Comparison of ENCODE assay signal across 16 cellular contexts in the genomic region with DNA sequence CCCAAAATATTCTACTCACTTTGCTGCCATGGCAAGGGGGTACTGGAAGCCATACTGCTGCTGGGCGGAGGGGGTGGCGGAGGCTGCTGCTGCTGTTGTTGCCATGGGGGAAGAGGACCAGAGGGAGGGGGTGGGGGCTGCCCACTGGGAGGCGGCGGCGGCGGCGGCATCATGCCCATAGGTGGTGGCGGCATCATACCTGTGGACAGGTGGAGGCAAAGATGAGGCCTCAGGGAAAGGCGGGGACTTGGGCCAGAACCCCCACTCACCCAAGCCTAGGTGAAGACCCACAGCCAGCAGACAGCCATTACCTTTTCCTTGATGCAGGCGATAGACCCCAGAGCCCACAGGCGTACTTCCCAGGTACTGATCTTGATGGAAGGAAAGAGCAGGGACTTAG. TPM values are rescaled to one million over a fixed set of nuclear protein-coding genes. Genes with fewer than 3 reads are reported as not detected.
DNase-seq lines count a peak whose midpoint lies in the region; ATAC-seq and TF ChIP-seq lines count a peak whose summit lies in the region.
"Had no signal": no experiment of that assay in that cellular context is flagged by ENCODE, and none has a peak within 500 bp of the region (broad histone marks: within the 10 kb centered on the region; RNA-seq: fewer than 3 reads in every experiment).

No MANE protein-coding gene starts in this region.

- no peak for TF ChIP-seq EP300 in esophagus muscularis mucosa (IDR thresholded peaks at IDR 0.05)

- no peaks in the 10 kb centered on the region for H3K9me3 Mint-ChIP-seq in activated CD8-positive, alpha-beta memory T cell treated with anti-CD3 and anti-CD28 coated beads, Interleukin-2, amount 10 ng/mL, durations not matched to agents 7 days and 5 days (ENCODE audit: low read depth)
- no peaks in the 10 kb centered on the region for H3K9me3 Mint-ChIP-seq in stimulated activated effector memory CD8-positive, alpha-beta T cell treated with anti-CD3 and anti-CD28 coated beads, Interleukin-12 subunit alpha, Interleukin-12 subunit beta, amount 100 ng/mL, for 72 hours
- H3K9me3 Mint-ChIP-seq: endodermal cell had no signal

- H3K36me3 ChIP-seq in Peyer's patch (peaks cover 8 to 94% (median 13%) of the 10 kb centered on the region in 3 donors), esophagus muscularis mucosa (peaks cover 73 to 100% (median 95%) of the 10 kb centered on the region in 4 donors)

- peak overlapping the region; percentile 79 for H3K27ac Mint-ChIP-seq in activated CD8-positive, alpha-beta memory T cell treated with anti-CD3 and anti-CD28 coated beads, Interleukin-2, amount 10 ng/mL, durations not matched to agents 7 days and 5 days
- peak overlapping the region; percentile 83 for H3K27ac Mint-ChIP-seq in stimulated activated effector memory CD8-positive, alpha-beta T cell treated with anti-CD3 and anti-CD28 coated beads, Interleukin-12 subunit alpha, Interleukin-12 subunit beta, amount 100 ng/mL, for 72 hours

- no peaks in the 10 kb centered on the region for H3K27me3 Mint-ChIP-seq in activated CD8-positive, alpha-beta memory T cell treated with anti-CD3 and anti-CD28 coated beads, Interleukin-2, amount 10 ng/mL, durations not matched to agents 7 days and 5 days

- H3K27ac ChIP-seq in Peyer's patch = peak overlapping the region in 2 of 4 donors; percentile 38 to 77
- peak overlapping the region; percentile 69 to 88 (median 80) for H3K27ac ChIP-seq in esophagus muscularis mucosa (replicated peaks in 1 of 4)

- TF ChIP-seq POLR2A in Peyer's patch (IDR thresholded peaks at IDR 0.05) (no peak), esophagus muscularis mucosa (IDR thresholded peaks at IDR 0.05; ENCODE audit: low read depth) (no peak)

- no peak for DNase-seq in activated CD8-positive, alpha-beta memory T cell treated with anti-CD3 and anti-CD28 coated beads, Interleukin-2, amount 10 ng/mL, durations not matched to agents 7 days and 5 days
- DNase-seq in activated CD8-positive, alpha-beta memory T cell treated with anti-CD3 and anti-CD28 coated beads, Interleukin-2, amount 50 U/mL, for 4 hours = no peak
- DNase-seq in Peyer's patch (peak in 2 of 3 donors; percentile 38 to 44), esophagus muscularis mucosa (ENCODE audit: extremely low spot score) (no peak), HCEC 1CT (no peak), NCI-H146 (lab: John Stamatoyannopoulos, UW) (no peak)
- DNase-seq in stimulated activated effector memory CD8-positive, alpha-beta T cell treated with anti-CD3 and anti-CD28 coated beads, Interleukin-12 subunit alpha, Interleukin-12 subunit beta, amount 100 ng/mL, for 72 hours (ENCODE audit: low spot score in 2 of 2) = no peak
- DNase-seq: activated T-cell treated with anti-CD3 and anti-CD28 coated beads for 4 hours; DMS153; GOT3; NCI-H226; PC-3; stimulated activated CD4-positive, alpha-beta T cell treated with anti-CD3 and anti-CD28 coated beads, Interleukin-15, amount 100 ng/mL, for 24 hours had no signal

- CTCF ChIA-PET in activated CD8-positive, alpha-beta memory T cell treated with anti-CD3 and anti-CD28 coated beads, Interleukin-2, amount 10 ng/mL, durations not matched to agents 7 days and 5 days (lab: Charles Lee) = interaction anchor here (2.2 to 14.7 kb wide), 2 partner anchors 11 to 24 kb away, joined by 9 to 294 read pairs; a partner anchor contains a TSS

- intact Hi-C loops in esophagus muscularis mucosa (cut with DNase I) = no loop called here

- peaks cover 78% of the 10 kb centered on the region for H3K36me3 Mint-ChIP-seq in activated CD8-positive, alpha-beta memory T cell treated with anti-CD3 and anti-CD28 coated beads, Interleukin-2, amount 10 ng/mL, durations not matched to agents 7 days and 5 days
- peaks cover 100% of the 10 kb centered on the region for H3K36me3 Mint-ChIP-seq in stimulated activated effector memory CD8-positive, alpha-beta T cell treated with anti-CD3 and anti-CD28 coated beads, Interleukin-12 subunit alpha, Interleukin-12 subunit beta, amount 100 ng/mL, for 72 hours

- 84% methylated on average over 10 of the region's 11 CpGs for WGBS in esophagus muscularis mucosa

- peaks cover 82% of the 10 kb centered on the region for H3K4me1 Mint-ChIP-seq in activated CD8-positive, alpha-beta memory T cell treated with anti-CD3 and anti-CD28 coated beads, Interleukin-2, amount 10 ng/mL, durations not matched to agents 7 days and 5 days
- peaks cover 92% of the 10 kb centered on the region for H3K4me1 Mint-ChIP-seq in stimulated activated effector memory CD8-positive, alpha-beta T cell treated with anti-CD3 and anti-CD28 coated beads, Interleukin-12 subunit alpha, Interleukin-12 subunit beta, amount 100 ng/mL, for 72 hours

- no peak for ATAC-seq in activated CD8-positive, alpha-beta memory T cell treated with anti-CD3 and anti-CD28 coated beads, Interleukin-2, amount 10 ng/mL, durations not matched to agents 7 days and 5 days
- no peak for ATAC-seq in stimulated activated effector memory CD8-positive, alpha-beta T cell treated with anti-CD3 and anti-CD28 coated beads, Interleukin-12 subunit alpha, Interleukin-12 subunit beta, amount 100 ng/mL, for 72 hours
- no peak for ATAC-seq in HG02970 (IDR thresholded peaks at IDR 0.05; ENCODE audit: low FRiP score, unreplicated experiment)

- H3K9me3 ChIP-seq in Peyer's patch = no peaks in the 10 kb centered on the region
- H3K9me3 ChIP-seq in esophagus muscularis mucosa = no peaks in the 10 kb centered on the region
- H3K9me3 ChIP-seq: left lung had no signal

- H3K4me3 Mint-ChIP-seq in activated CD8-positive, alpha-beta memory T cell treated with anti-CD3 and anti-CD28 coated beads, Interleukin-2, amount 10 ng/mL, durations not matched to agents 7 days and 5 days = no peak overlapping the region
- H3K4me3 Mint-ChIP-seq in stimulated activated effector memory CD8-positive, alpha-beta T cell treated with anti-CD3 and anti-CD28 coated beads, Interleukin-12 subunit alpha, Interleukin-12 subunit beta, amount 100 ng/mL, for 72 hours = peak overlapping the region; percentile 26
- H3K4me3 Mint-ChIP-seq: endodermal cell had no signal

- peaks cover 0 to 59% (median 37%) of the 10 kb centered on the region in 4 donors for H3K4me1 ChIP-seq in Peyer's patch
- H3K4me1 ChIP-seq in esophagus muscularis mucosa = peaks cover 50 to 82% (median 73%) of the 10 kb centered on the region in 4 donors

- TF ChIP-seq CTCF in Peyer's patch (IDR thresholded peaks at IDR 0.05) = no peak
- no peak for TF ChIP-seq CTCF in esophagus muscularis mucosa (IDR thresholded peaks at IDR 0.05)

- H3K27me3 ChIP-seq in Peyer's patch = no peaks in the 10 kb centered on the region
- no peaks in the 10 kb centered on the region for H3K27me3 ChIP-seq in esophagus muscularis mucosa
- H3K27me3 ChIP-seq: left lung had no signal

- no peak overlapping the region for H3K4me3 ChIP-seq in Peyer's patch
- no peak overlapping the region for H3K4me3 ChIP-seq in esophagus muscularis mucosa
- H3K4me3 ChIP-seq: left lung had no signal

RNA-seq across cellular contexts. Expression of a gene that starts 7.1 kb away (rescaled TPM):
- 1 to 10 TPM; 2.0 to 3.2 TPM for total RNA-seq in activated CD8-positive, alpha-beta memory T cell treated with anti-CD3 and anti-CD28 coated beads, Interleukin-2, amount 10 ng/mL, durations not matched to agents 7 days and 5 days
- total RNA-seq in Peyer's patch (1 to 10 TPM in 3 of 4 donors, not detected in 1; 2.4 to 5.0 (median 2.5) TPM), esophagus muscularis mucosa (10 to 100 TPM; 18.4 to 57.2 (median 26.3) TPM)

RNA-seq across cellular contexts. Expression of a gene that starts 11.5 kb away (rescaled TPM):
- total RNA-seq in activated CD8-positive, alpha-beta memory T cell treated with anti-CD3 and anti-CD28 coated beads, Interleukin-2, amount 10 ng/mL, durations not matched to agents 7 days and 5 days = 100 to 1,000 TPM; 442 to 462 TPM
- total RNA-seq in Peyer's patch (100 to 1,000 TPM; 247 to 621 (median 392) TPM), esophagus muscularis mucosa (100 to 1,000 TPM; 199 to 285 (median 234) TPM)

RNA-seq across cellular contexts. Expression of a gene that starts 22.9 kb away (rescaled TPM):
- total RNA-seq in activated CD8-positive, alpha-beta memory T cell treated with anti-CD3 and anti-CD28 coated beads, Interleukin-2, amount 10 ng/mL, durations not matched to agents 7 days and 5 days = 100 to 1,000 TPM in 1 of 2 experiments, 10 to 100 TPM in 1; 77.3 to 123 TPM
- 100 to 1,000 TPM in 1 of 4 donors, 10 to 100 TPM in 3; 11.5 to 210 (median 16.0) TPM for total RNA-seq in Peyer's patch
- total RNA-seq in esophagus muscularis mucosa = 10 to 100 TPM; 32.8 to 72.8 (median 34.9) TPM
- total RNA-seq: PC-3 had no signal

RNA-seq across cellular contexts. Expression of a gene that starts 36.1 kb away (rescaled TPM):
- total RNA-seq in activated CD8-positive, alpha-beta memory T cell treated with anti-CD3 and anti-CD28 coated beads, Interleukin-2, amount 10 ng/mL, durations not matched to agents 7 days and 5 days = 10 to 100 TPM; 61.1 to 65.0 TPM
- total RNA-seq in Peyer's patch (10 to 100 TPM in 3 of 4 donors, 1 to 10 TPM in 1; 3.3 to 34.7 (median 20.3) TPM), esophagus muscularis mucosa (10 to 100 TPM; 11.1 to 25.0 (median 17.1) TPM)

RNA-seq across cellular contexts. Expression of a gene that starts 43.5 kb away (rescaled TPM):
- 10 to 100 TPM; 31.2 to 42.1 TPM for total RNA-seq in activated CD8-positive, alpha-beta memory T cell treated with anti-CD3 and anti-CD28 coated beads, Interleukin-2, amount 10 ng/mL, durations not matched to agents 7 days and 5 days
- 10 to 100 TPM; 20.3 to 47.0 (median 31.9) TPM for total RNA-seq in Peyer's patch
- total RNA-seq in esophagus muscularis mucosa = 10 to 100 TPM; 10.4 to 18.7 (median 11.5) TPM

Comparison
In these comparisons a context has a peak if more than half of its experiments do, and no peak if none do; other contexts are left out.
1. DNase-seq: peak in Peyer's patch (2 of 3); none in activated CD8-positive, alpha-beta memory T cell treated with anti-CD3 and anti-CD28 coated beads, Interleukin-2, amount 10 ng/mL, durations not matched to agents 7 days and 5 days (single experiment), activated CD8-positive, alpha-beta memory T cell treated with anti-CD3 and anti-CD28 coated beads, Interleukin-2, amount 50 U/mL, for 4 hours (single experiment), esophagus muscularis mucosa (single experiment), stimulated activated effector memory CD8-positive, alpha-beta T cell treated with anti-CD3 and anti-CD28 coated beads, Interleukin-12 subunit alpha, Interleukin-12 subunit beta, amount 100 ng/mL, for 72 hours (0 of 2), HCEC 1CT (single experiment) and NCI-H146 (single experiment).